Comparison of ENCODE assay signal across 8 cellular contexts in the genomic region with DNA sequence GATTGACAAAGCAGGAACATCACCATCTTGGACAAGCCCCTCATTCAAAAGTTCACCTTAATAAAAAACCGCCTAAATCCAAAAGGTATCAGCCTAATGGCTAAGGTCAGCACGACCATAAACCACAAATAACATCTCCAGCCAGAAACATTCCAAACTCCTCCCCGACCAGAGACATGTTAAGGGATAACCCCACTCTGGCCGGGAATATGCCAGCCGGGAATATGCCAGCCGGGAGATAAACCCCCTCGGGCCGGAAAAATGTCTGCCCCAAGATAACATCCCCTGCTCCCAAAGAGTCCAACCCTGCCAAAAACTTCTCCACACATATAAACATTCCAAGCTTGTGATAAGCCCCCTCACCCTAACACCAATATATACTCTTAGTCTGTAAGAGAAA. TPM values are rescaled to one million over a fixed set of nuclear protein-coding genes. Genes with fewer than 3 reads are reported as not detected.
DNase-seq lines count a peak whose midpoint lies in the region; ATAC-seq and TF ChIP-seq lines count a peak whose summit lies in the region.

No MANE protein-coding gene starts in this region.

- H3K4me2 ChIP-seq in GM23248 (ENCODE audit: unreplicated experiment): peak overlapping the region; percentile 84

- no peaks in the 10 kb centered on the region for H3K9me2 ChIP-seq in GM23248 (ENCODE audit: insufficient read depth)

- ATAC-seq in HG03095 (IDR thresholded peaks at IDR 0.05; ENCODE audit: unreplicated experiment): no peak
- no peak for ATAC-seq in GM19452 (IDR thresholded peaks at IDR 0.05; ENCODE audit: unreplicated experiment)

- peak overlapping the region; percentile 80 for H3K9ac ChIP-seq in GM23248

- peaks cover 31% of the 10 kb centered on the region for H3F3A ChIP-seq in GM23248 (ENCODE audit: insufficient read depth)

- in situ Hi-C loops in GM23248 (cut with MboI): loop anchor here (25.0 kb wide), 2 partner anchors 95 to 970 kb away; a partner anchor contains a TSS

- H4K20me1 ChIP-seq in GM23248 (ENCODE audit: insufficient read depth): no peaks in the 10 kb centered on the region

- H3K36me3 ChIP-seq in GM23248 (ENCODE audit: low read depth): no peaks in the 10 kb centered on the region; the same call in 1 of the 2 replicates
- H3K36me3 ChIP-seq in SJCRH30: no peaks in the 10 kb centered on the region

- no peaks in the 10 kb centered on the region for H3K27me3 ChIP-seq in GM23248 (replicated peaks; ENCODE audit: insufficient read depth)
- no peaks in the 10 kb centered on the region for H3K27me3 ChIP-seq in SJCRH30

- H2AFZ ChIP-seq in GM23248: peak overlapping the region; percentile 100

- H3K79me2 ChIP-seq in GM23248 (ENCODE audit: insufficient read depth): peaks cover 62% of the 10 kb centered on the region

- H3K4me1 ChIP-seq in GM23248 (ENCODE audit: insufficient read depth): peaks cover 12% of the 10 kb centered on the region
- no peaks in the 10 kb centered on the region for H3K4me1 ChIP-seq in SJCRH30

- DNase-seq in GM23248 (peak; percentile 23), SJCRH30 (peak in 1 of 2 experiments; percentile 7), fibroblast of mammary gland (ENCODE audit: low read depth) (no peak), skeletal muscle cell (ENCODE audit: low read depth) (no peak), NCI-H1048 (lab: John Stamatoyannopoulos, UW) (no peak), SK-N-DZ (ENCODE audit: low spot score) (no peak)

- H3K9me3 ChIP-seq in GM23248 (ENCODE audit: low read depth): no peaks in the 10 kb centered on the region
- no peaks in the 10 kb centered on the region for H3K9me3 ChIP-seq in SJCRH30 (replicated peaks)

- 2 to 5% methylated on average over 8 of the region's 8 CpGs for WGBS in GM23248 (ENCODE audit: low coverage in 1 of 2, low lambda C conversion rate in 2 of 2, missing lambda C conversion rate in 2 of 2), 2 experiments

- H3K27ac ChIP-seq in GM23248 (peak overlapping the region; percentile 55; the same call in 1 of the 2 replicates), SJCRH30 (peak overlapping the region; percentile 47)

- H3K4me3 ChIP-seq in GM23248 (peak overlapping the region; percentile 99), SJCRH30 (peak overlapping the region; percentile 80), fibroblast of mammary gland (ENCODE audit: control insufficient read depth, low read depth, low read length) (peak overlapping the region; percentile 88), skeletal muscle cell (ENCODE audit: low read depth, low read length) (peak overlapping the region; percentile 87)

- no peak for TF ChIP-seq CTCF in fibroblast of mammary gland (conservative IDR thresholded peaks at IDR 0.05; ENCODE audit: control insufficient read depth, insufficient read depth, low read depth, low read length)

RNA-seq across cellular contexts. Expression of a gene that starts 1.4 kb away (rescaled TPM):
- 4.4 and 6.3 TPM in 2 replicates for total RNA-seq in GM23248 (2014; rRNA removed; shearing (Covaris generic))
- 2.2 and 3.0 TPM in 2 replicates for polyA plus RNA-seq in GM23248 (2016; fragmentation: Nextera tagmentation; extraction: Ambion mirVana)
- 13.3 and 15.2 TPM in 2 replicates for total RNA-seq in SJCRH30 (2014; rRNA removed; shearing (Covaris generic))
- 19.4 and 24.0 TPM in 2 replicates for polyA plus RNA-seq in SK-N-DZ (2014; cell fraction: cytosol; rRNA removed)
- 22.1 and 36.5 TPM in 2 replicates for polyA plus RNA-seq in SK-N-DZ (2014; cell fraction: nucleus; rRNA removed)

RNA-seq across cellular contexts. Expression of a gene that starts 18.6 kb away (rescaled TPM):
- 38.6 and 70.7 TPM in 2 replicates for total RNA-seq in GM23248 (2014; rRNA removed; shearing (Covaris generic))
- polyA plus RNA-seq in GM23248 (2016; fragmentation: Nextera tagmentation; extraction: Ambion mirVana): 159 and 160 TPM in 2 replicates
- total RNA-seq in SJCRH30 (2014; rRNA removed; shearing (Covaris generic)): 36.7 and 53.3 TPM in 2 replicates
- polyA plus RNA-seq in SK-N-DZ (2014; cell fraction: cytosol; rRNA removed): 32.5 and 34.5 TPM in 2 replicates
- 72.4 and 77.7 TPM in 2 replicates for polyA plus RNA-seq in SK-N-DZ (2014; cell fraction: nucleus; rRNA removed)

RNA-seq across cellular contexts. Expression of a gene that starts 18.9 kb away (rescaled TPM):
- total RNA-seq in GM23248 (2014; rRNA removed; shearing (Covaris generic)): 13.4 and 20.2 TPM in 2 replicates
- polyA plus RNA-seq in GM23248 (2016; fragmentation: Nextera tagmentation; extraction: Ambion mirVana): 10.5 and 12.9 TPM in 2 replicates
- total RNA-seq in SJCRH30 (2014; rRNA removed; shearing (Covaris generic)): 21.4 and 27.2 TPM in 2 replicates
- 63.0 and 67.7 TPM in 2 replicates for polyA plus RNA-seq in SK-N-DZ (2014; cell fraction: cytosol; rRNA removed)
- 42.0 and 47.7 TPM in 2 replicates for polyA plus RNA-seq in SK-N-DZ (2014; cell fraction: nucleus; rRNA removed)

RNA-seq across cellular contexts. Expression of a gene that starts 28.5 kb away (rescaled TPM):
- total RNA-seq in GM23248 (2014; rRNA removed; shearing (Covaris generic)): 119 and 131 TPM in 2 replicates
- polyA plus RNA-seq in GM23248 (2016; fragmentation: Nextera tagmentation; extraction: Ambion mirVana): 235 and 241 TPM in 2 replicates
- 221 and 238 TPM in 2 replicates for total RNA-seq in SJCRH30 (2014; rRNA removed; shearing (Covaris generic))
- polyA plus RNA-seq in SK-N-DZ (2014; cell fraction: cytosol; rRNA removed): 776 and 876 TPM in 2 replicates
- 420 and 583 TPM in 2 replicates for polyA plus RNA-seq in SK-N-DZ (2014; cell fraction: nucleus; rRNA removed)

RNA-seq across cellular contexts. Expression of a gene that starts 47.4 kb away (rescaled TPM):
- total RNA-seq in GM23248 (2014; rRNA removed; shearing (Covaris generic)): 9.0 and 15.7 TPM in 2 replicates
- 21.4 and 22.0 TPM in 2 replicates for polyA plus RNA-seq in GM23248 (2016; fragmentation: Nextera tagmentation; extraction: Ambion mirVana)
- total RNA-seq in SJCRH30 (2014; rRNA removed; shearing (Covaris generic)): 36.1 and 40.1 TPM in 2 replicates
- polyA plus RNA-seq in SK-N-DZ (2014; cell fraction: cytosol; rRNA removed): 226 and 318 TPM in 2 replicates
- 269 and 312 TPM in 2 replicates for polyA plus RNA-seq in SK-N-DZ (2014; cell fraction: nucleus; rRNA removed)
